Comparison of ENCODE assay signal across 1 cellular context in genomic region chr7:2241580-2242540, GRCh38.
TF ChIP-seq lines count a peak whose summit lies in the region.

MRM2 (minus strand) TSS chr7:2242205; CDS start chr7:2242169, 36 bp downstream.
NUDT1 (plus strand) TSS chr7:2242226; CDS start chr7:2244575, 2,349 bp downstream.

TF ChIP-seq in K562, 482 proteins besides CTCF, POLR2A, EP300 and RAD21 (continued from another document):
- TF ChIP-seq COPS2 (conservative IDR thresholded peaks at IDR 0.05) (no peak), HMG20B (CRISPR knock-in tag; IDR thresholded peaks at IDR 0.05) (no peak), DEAF1 (CRISPR knock-in tag; IDR thresholded peaks at IDR 0.05) (no peak), HIVEP1 (CRISPR knock-in tag; IDR thresholded peaks at IDR 0.05) (no peak), HCFC1 (IDR thresholded peaks at IDR 0.05; ENCODE audit: low read depth, low read length) (peak; percentile 73), RBM22 (IDR thresholded peaks at IDR 0.05; ENCODE audit: low read depth, low read length, poor library complexity, severe bottlenecking) (no peak), PML (IDR thresholded peaks at IDR 0.05; ENCODE audit: low read length) (peak; percentile 75), ATF4 (CRISPR knock-in tag; IDR thresholded peaks at IDR 0.05) (no peak), ZC3H11A (IDR thresholded peaks at IDR 0.05; ENCODE audit: low read depth, low read length) (no peak), ZNF217 (CRISPR knock-in tag; IDR thresholded peaks at IDR 0.05) (no peak), CREB1 (IDR thresholded peaks at IDR 0.05) (peak; percentile 28; the same call in 1 of the 2 replicates), CREB1 (CRISPR knock-in tag; IDR thresholded peaks at IDR 0.05) (no peak; the same call in 1 of the 2 replicates), HLTF (IDR thresholded peaks at IDR 0.05) (0 out of 2 replicates have a peak, but pooled peaks have one; percentile 23), NR1H2 (CRISPR knock-in tag; IDR thresholded peaks at IDR 0.05) (no peak), ZNF586 (CRISPR knock-in tag; conservative IDR thresholded peaks at IDR 0.05) (no peak), CSDE1 (IDR thresholded peaks at IDR 0.05) (no peak), NCOA6 (IDR thresholded peaks at IDR 0.05) (no peak), FOS (IDR thresholded peaks at IDR 0.05; ENCODE audit: extremely low read depth, insufficient read length) (no peak), NFRKB (IDR thresholded peaks at IDR 0.05; ENCODE audit: low read depth) (peak; percentile 78), MAFG (tag; conservative IDR thresholded peaks at IDR 0.05) (no peak), NR3C1 (CRISPR knock-in tag; IDR thresholded peaks at IDR 0.05) (no peak), ZBTB17 (CRISPR knock-in tag; IDR thresholded peaks at IDR 0.05) (peak; percentile 49; the same call in 1 of the 2 replicates), TAL1 (IDR thresholded peaks at IDR 0.05) (no peak)
- TF ChIP-seq, protein P1, sequence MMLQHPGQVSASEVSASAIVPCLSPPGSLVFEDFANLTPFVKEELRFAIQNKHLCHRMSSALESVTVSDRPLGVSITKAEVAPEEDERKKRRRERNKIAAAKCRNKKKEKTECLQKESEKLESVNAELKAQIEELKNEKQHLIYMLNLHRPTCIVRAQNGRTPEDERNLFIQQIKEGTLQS (IDR thresholded peaks at IDR 0.05): no peak
- TF ChIP-seq, protein P1 (CRISPR knock-in tag; conservative IDR thresholded peaks at IDR 0.05): no peak
- TF ChIP-seq, protein P2, sequence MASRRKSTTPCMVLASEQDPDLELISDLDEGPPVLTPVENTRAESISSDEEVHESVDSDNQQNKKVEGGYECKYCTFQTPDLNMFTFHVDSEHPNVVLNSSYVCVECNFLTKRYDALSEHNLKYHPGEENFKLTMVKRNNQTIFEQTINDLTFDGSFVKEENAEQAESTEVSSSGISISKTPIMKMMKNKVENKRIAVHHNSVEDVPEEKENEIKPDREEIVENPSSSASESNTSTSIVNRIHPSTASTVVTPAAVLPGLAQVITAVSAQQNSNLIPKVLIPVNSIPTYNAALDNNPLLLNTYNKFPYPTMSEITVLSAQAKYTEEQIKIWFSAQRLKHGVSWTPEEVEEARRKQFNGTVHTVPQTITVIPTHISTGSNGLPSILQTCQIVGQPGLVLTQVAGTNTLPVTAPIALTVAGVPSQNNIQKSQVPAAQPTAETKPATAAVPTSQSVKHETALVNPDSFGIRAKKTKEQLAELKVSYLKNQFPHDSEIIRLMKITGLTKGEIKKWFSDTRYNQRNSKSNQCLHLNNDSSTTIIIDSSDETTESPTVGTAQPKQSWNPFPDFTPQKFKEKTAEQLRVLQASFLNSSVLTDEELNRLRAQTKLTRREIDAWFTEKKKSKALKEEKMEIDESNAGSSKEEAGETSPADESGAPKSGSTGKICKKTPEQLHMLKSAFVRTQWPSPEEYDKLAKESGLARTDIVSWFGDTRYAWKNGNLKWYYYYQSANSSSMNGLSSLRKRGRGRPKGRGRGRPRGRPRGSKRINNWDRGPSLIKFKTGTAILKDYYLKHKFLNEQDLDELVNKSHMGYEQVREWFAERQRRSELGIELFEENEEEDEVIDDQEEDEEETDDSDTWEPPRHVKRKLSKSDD (conservative IDR thresholded peaks at IDR 0.05; ENCODE audit: low read length): no peak
